Comparison of ENCODE assay signal across 17 cellular contexts in the genomic region with DNA sequence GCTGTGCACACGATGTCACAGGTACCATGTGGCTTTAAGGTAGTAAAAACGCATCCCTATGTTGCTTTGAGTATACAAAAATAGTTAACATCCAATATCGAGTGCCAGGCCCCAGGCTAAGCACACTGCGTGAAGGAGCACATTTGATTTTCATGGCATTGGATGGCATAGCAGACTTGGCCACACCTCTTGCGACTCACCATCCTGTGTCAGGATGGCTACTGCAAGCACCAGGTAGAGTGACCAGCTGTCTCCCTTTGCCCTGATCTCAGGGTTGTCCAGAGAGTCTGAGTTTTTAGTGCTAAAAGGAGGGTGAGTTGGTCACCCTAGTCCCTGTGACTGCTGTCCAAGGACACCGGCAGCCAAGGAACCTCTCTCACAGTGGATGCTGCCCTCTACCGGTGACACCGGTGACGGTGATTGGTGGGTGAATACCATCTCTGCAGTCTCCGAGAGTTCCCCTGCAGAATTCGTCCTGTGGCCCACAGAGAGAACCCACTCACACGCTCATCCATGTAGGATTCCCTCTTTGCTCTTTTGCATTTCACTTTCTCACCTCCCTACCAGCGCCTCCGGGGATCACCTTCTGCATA.
DNase-seq lines count a peak whose midpoint lies in the region; ATAC-seq, FAIRE-seq and TF ChIP-seq lines count a peak whose summit lies in the region.
"Had no signal": no experiment of that assay in that cellular context is flagged by ENCODE, and none has a peak within 500 bp of the region (broad histone marks: within the 10 kb centered on the region; RNA-seq: fewer than 3 reads in every experiment).

No MANE protein-coding gene starts in this region.

- no peak overlapping the region for H2AK5ac ChIP-seq in H1 (ENCODE audit: low read depth, low read length)

- no peak overlapping the region for H3K9ac ChIP-seq in H1 (replicated peaks in 1 of 4; ENCODE audit: extremely low read depth in 1 of 4, low read depth in 3 of 4, low read length in 3 of 4)

- H4K91ac ChIP-seq in H1 (replicated peaks; ENCODE audit: insufficient read length, low read length): no peak overlapping the region

- WGBS in H1 (ENCODE audit: extremely low coverage in 1 of 2, insufficient coverage in 1 of 2, insufficient read length in 1 of 2, insufficient replicate concordance in 2 of 2, low coverage in 1 of 2, low lambda C conversion rate in 2 of 2, missing lambda C conversion rate in 1 of 2), 2 experiments: 86% methylated on average over 14 of the region's 14 CpGs; no CpG with 5 or more reads in 1 of the 2 experiments
- WGBS in aorta, 2 donors: 80 to 84% methylated on average over 14 of the region's 14 CpGs

- H4K20me1 ChIP-seq in H1 (replicated peaks in 1 of 2; ENCODE audit: control insufficient read depth in 1 of 2, insufficient read depth in 2 of 2, low read length in 2 of 2): no peaks in the 10 kb centered on the region

- H2BK5ac ChIP-seq in H1 (ENCODE audit: low read depth, low read length): no peak overlapping the region

- no peak overlapping the region for H3K4me3 Mint-ChIP-seq in naive thymus-derived CD8-positive, alpha-beta T cell
- H3K4me3 Mint-ChIP-seq: naive thymus-derived CD4-positive, alpha-beta T cell had no signal

- peak; percentile 67 to 69 for TF ChIP-seq RAD21 in H1 (IDR thresholded peaks at IDR 0.05 in 1 of 2, conservative IDR thresholded peaks at IDR 0.05 in 1 of 2; ENCODE audit: low read depth in 2 of 2, low read length in 2 of 2)

- no peak overlapping the region for H3K56ac ChIP-seq in H1 (replicated peaks; ENCODE audit: insufficient read length, low read depth, low read length)

- CTCF ChIA-PET in H1 (lab: Charles Lee; ENCODE audit: partially characterized antibody): interaction anchor here (0.6 to 4.0 kb wide), 7 partner anchors 11 to 174 kb away, joined by 3 to 25 read pairs (median 5); no protein-coding TSS in a partner anchor

- TF ChIP-seq EP300 in H1 (IDR thresholded peaks at IDR 0.05; ENCODE audit: borderline replicate concordance in 1 of 2, low read depth in 2 of 2, low read length in 2 of 2): no peak

- H3K36me3 Mint-ChIP-seq in naive thymus-derived CD8-positive, alpha-beta T cell: no peaks in the 10 kb centered on the region
- H3K36me3 Mint-ChIP-seq: naive thymus-derived CD4-positive, alpha-beta T cell had no signal

- no peaks in the 10 kb centered on the region for H3K4me1 Mint-ChIP-seq in naive thymus-derived CD8-positive, alpha-beta T cell

- H3K4me3 ChIP-seq in right atrium auricular region (no peak overlapping the region), H1 (ENCODE audit: extremely low read depth in 1 of 4, insufficient read depth in 2 of 4, low read depth in 3 of 4, low read length in 4 of 4) (no peak overlapping the region), aorta (ENCODE audit: low read length in 2 of 2) (no peak overlapping the region)

- H3K36me3 ChIP-seq in right atrium auricular region: no peaks in the 10 kb centered on the region
- H3K36me3 ChIP-seq in H1 (ENCODE audit: control insufficient read depth in 2 of 4, insufficient read depth in 4 of 4, low read length in 3 of 4): no peaks in the 10 kb centered on the region
- no peaks in the 10 kb centered on the region for H3K36me3 ChIP-seq in aorta (ENCODE audit: control insufficient read depth in 1 of 2, insufficient read depth in 2 of 2, low read length in 1 of 2)

- peaks cover 0 to 8% of the 10 kb centered on the region in 2 donors for H3K4me1 ChIP-seq in right atrium auricular region
- no peaks in the 10 kb centered on the region for H3K4me1 ChIP-seq in H1 (replicated peaks in 1 of 4; ENCODE audit: control insufficient read depth in 3 of 4, insufficient read depth in 4 of 4, low read length in 3 of 4)
- peaks cover 2 to 5% of the 10 kb centered on the region in 2 donors for H3K4me1 ChIP-seq in aorta (ENCODE audit: control insufficient read depth in 1 of 2, insufficient read depth in 2 of 2, low read length in 2 of 2)

- H3K23me2 ChIP-seq in H1 (ENCODE audit: low read depth, low read length): no peaks in the 10 kb centered on the region

- H3K4me2 ChIP-seq in H1 (ENCODE audit: insufficient read depth in 1 of 2, low read depth in 2 of 2, low read length in 2 of 2): no peak overlapping the region

- no peak overlapping the region for H3K4ac ChIP-seq in H1 (replicated peaks; ENCODE audit: insufficient read length, low read depth, low read length)

- TF ChIP-seq CTCF in right atrium auricular region (IDR thresholded peaks at IDR 0.05): peak in 1 of 2 donors; percentile 37
- TF ChIP-seq CTCF in H1 (IDR thresholded peaks at IDR 0.05; ENCODE audit: control extremely low read depth in 1 of 3, insufficient read depth in 1 of 3, low read depth in 1 of 3, low read length in 3 of 3): peak; percentile 58 to 68 (median 66)
- TF ChIP-seq CTCF in GM10266 (IDR thresholded peaks at IDR 0.05; ENCODE audit: control insufficient read depth, insufficient read depth, low read depth, missing control alignments): no peak

- no peak overlapping the region for H4K5ac ChIP-seq in H1 (ENCODE audit: insufficient read length, low read depth, low read length)

- no peak overlapping the region for H3K18ac ChIP-seq in H1 (ENCODE audit: extremely low read depth, low read length)

- H2BK12ac ChIP-seq in H1 (ENCODE audit: low read depth, low read length): no peak overlapping the region

- intact Hi-C loops in Right ventricle myocardium superior (cut with DNase I): no loop called here
- intact Hi-C loops in aorta (cut with DNase I): no loop called here

- POLR2A ChIA-PET in H1 (lab: Charles Lee; ENCODE audit: partially characterized antibody): no interaction called here
- POLR2A ChIA-PET in naive thymus-derived CD8-positive, alpha-beta T cell (lab: Charles Lee): no interaction called here

- H3K27ac Mint-ChIP-seq in naive thymus-derived CD8-positive, alpha-beta T cell: no peak overlapping the region

- H3K27me3 ChIP-seq in right atrium auricular region: no peaks in the 10 kb centered on the region
- no peaks in the 10 kb centered on the region for H3K27me3 ChIP-seq in H1 (replicated peaks in 1 of 4; ENCODE audit: control insufficient read depth in 3 of 4, extremely low read depth in 1 of 4, insufficient read depth in 3 of 4, low read length in 3 of 4)
- no peaks in the 10 kb centered on the region for H3K27me3 ChIP-seq in aorta (ENCODE audit: control insufficient read depth in 1 of 2, insufficient read depth in 2 of 2, low read length in 1 of 2)

- TF ChIP-seq POLR2A in H1 (IDR thresholded peaks at IDR 0.05; ENCODE audit: control extremely low read depth in 1 of 2, low read depth in 2 of 2, low read length in 2 of 2): no peak

- ATAC-seq in Right ventricle myocardium superior (ENCODE audit: poor library complexity) (no peak), aorta (ENCODE audit: low FRiP score) (peak; percentile 19), GM18873 (IDR thresholded peaks at IDR 0.05; ENCODE audit: low FRiP score, unreplicated experiment) (no peak)
- no peak for ATAC-seq in naive thymus-derived CD8-positive, alpha-beta T cell
- ATAC-seq: naive thymus-derived CD4-positive, alpha-beta T cell had no signal

- no peak for FAIRE-seq in H1 (lab: Jason Lieb, UNC)
- FAIRE-seq: endometrium had no signal

- H2BK120ac ChIP-seq in H1 (replicated peaks; ENCODE audit: low read depth, low read length): no peak overlapping the region

- no peaks in the 10 kb centered on the region for H3K79me2 ChIP-seq in H1 (ENCODE audit: control insufficient read depth in 1 of 2, insufficient read depth in 2 of 2, low read length in 2 of 2)

- H3K9me3 ChIP-seq in right atrium auricular region (no peaks in the 10 kb centered on the region), H1 (ENCODE audit: insufficient read depth in 2 of 2, low read depth in 1 of 2, low read length in 1 of 2) (no peaks in the 10 kb centered on the region), aorta (ENCODE audit: control insufficient read depth, low read length) (no peaks in the 10 kb centered on the region)

- H2AFZ ChIP-seq in H1 (ENCODE audit: low read length): no peak overlapping the region

- H2BK15ac ChIP-seq in H1 (ENCODE audit: low read length): no peak overlapping the region

- peaks cover 5 to 25% (median 13%) of the 10 kb centered on the region in 5 donors for H3K27me3 Mint-ChIP-seq in naive thymus-derived CD8-positive, alpha-beta T cell

- no peak overlapping the region; the same call in 1 of the 2 replicates for H4K8ac ChIP-seq in H1 (ENCODE audit: extremely low read depth, insufficient read depth, low read length)

- no peak overlapping the region for H2BK20ac ChIP-seq in H1 (ENCODE audit: low read length)

- no peak overlapping the region for H3K14ac ChIP-seq in H1 (ENCODE audit: insufficient read length)

- H3K79me1 ChIP-seq in H1 (ENCODE audit: low read depth, low read length): no peaks in the 10 kb centered on the region

- H3K27ac ChIP-seq in right atrium auricular region (no peak overlapping the region), H1 (ENCODE audit: low read depth, low read length) (no peak overlapping the region), aorta (ENCODE audit: low read depth in 1 of 2, low read length in 2 of 2) (no peak overlapping the region)
- H3K27ac ChIP-seq: VCaP had no signal

- peaks cover 0 to 7% (median 0%) of the 10 kb centered on the region in 9 donors for H3K9me3 Mint-ChIP-seq in naive thymus-derived CD8-positive, alpha-beta T cell

- H3K23ac ChIP-seq in H1 (ENCODE audit: insufficient read length): no peak overlapping the region

- peak; percentile 49 for DNase-seq in Right ventricle myocardium superior
- no peak for DNase-seq in right atrium auricular region (ENCODE audit: low spot score)
- peak in 1 of 2 experiments; percentile 75 for DNase-seq in H1 (ENCODE audit: low read depth in 1 of 2, low spot score in 2 of 2)
- DNase-seq in left kidney (ENCODE audit: low read depth, low spot score): peak; percentile 21
- DNase-seq in aorta: no peak
- no peak for DNase-seq in naive thymus-derived CD8-positive, alpha-beta T cell
- no peak for DNase-seq in GM10266 (ENCODE audit: extremely low spot score)
- DNase-seq: activated T-cell treated with anti-CD3 and anti-CD28 coated beads, Interleukin-2, amount 50 U/mL, for 1 hour; DND-41; naive thymus-derived CD4-positive, alpha-beta T cell; NCI-H1092 treated with DMSO at 0.1 percent for 48 hours; NCI-H446; SHP77; stimulated activated CD8-positive, alpha-beta memory T cell treated with anti-CD3 and anti-CD28 coated beads, Interleukin-4, amount 100 ng/mL, for 48 hours had no signal

TF ChIP-seq in H1, 55 proteins besides CTCF, POLR2A, EP300 and RAD21 (continues in another document):
- TF ChIP-seq CBX5 (IDR thresholded peaks at IDR 0.05; ENCODE audit: low read depth, low read length) (no peak), SAP30 (IDR thresholded peaks at IDR 0.05; ENCODE audit: insufficient read depth, insufficient replicate concordance, low read length) (no peak), TAF1 (IDR thresholded peaks at IDR 0.05; ENCODE audit: low read depth, low read length) (no peak), RNF2 (IDR thresholded peaks at IDR 0.05; ENCODE audit: borderline replicate concordance, low read depth, low read length, missing control alignments, poor library complexity, severe bottlenecking) (no peak), HDAC2 (IDR thresholded peaks at IDR 0.05; ENCODE audit: borderline replicate concordance in 1 of 2, low read depth in 2 of 2, low read length in 2 of 2) (no peak), HDAC6 (IDR thresholded peaks at IDR 0.05; ENCODE audit: low read depth, low read length) (no peak), EZH2 (IDR thresholded peaks at IDR 0.05; ENCODE audit: low read depth, low read length, severe bottlenecking) (no peak)

Comparison
In these comparisons a context has a peak if more than half of its experiments do, and no peak if none do; other contexts are left out.
1. DNase-seq: peak in Right ventricle myocardium superior (single experiment) and left kidney (single experiment); none in right atrium auricular region (single experiment), aorta (0 of 2), naive thymus-derived CD8-positive, alpha-beta T cell (0 of 10) and GM10266 (single experiment).